Comparison of ENCODE assay signal across 20 cellular contexts in genomic region chr2:57728691-57729090, GRCh38.
"Had no signal": no experiment of that assay in that cellular context is flagged by ENCODE, and none has a peak within 500 bp of the region (broad histone marks: within the 10 kb centered on the region; RNA-seq: fewer than 3 reads in every experiment).

No MANE protein-coding gene starts in this region.

- H3K4me2 ChIP-seq: SK-N-SH had no signal

- H3K9me3 ChIP-seq: SK-N-SH had no signal

- H3K9ac ChIP-seq: SK-N-SH had no signal

- H3K9me2 ChIP-seq: SK-N-SH had no signal

- DNase-seq: IMR-90, Karpas-422, KG1, MM.1S, NCI-H1092 treated with DMSO at 0.1 percent for 48 hours, NCI-H1436, NCI-H187, NCI-H2029, NCI-H2081 treated with DMSO at 0.1 percent for 48 hours, NCI-H2171, NCI-H226, NCI-H446, NCI-H510A, NCI-H524 treated with DMSO at 0.1 percent for 48 hours, NCI-H69, NCI-H774, SHP77, SK-N-SH had no signal

- H3K27ac ChIP-seq: RWPE1 had no signal

- ATAC-seq: HepG2 had no signal
